In genomic region chr1:1889847-1890505, GRCh38 we compare ENCODE assay signal across 7 cellular contexts. TPM values are rescaled to one million over a fixed set of nuclear protein-coding genes. Genes with fewer than 3 reads are reported as not detected.
DNase-seq lines count a peak whose midpoint lies in the region; ATAC-seq, FAIRE-seq and TF ChIP-seq lines count a peak whose summit lies in the region.

No MANE protein-coding gene starts in this region.

- peaks cover 12% of the 10 kb centered on the region for H3K4me1 ChIP-seq in fibroblast of lung (ENCODE audit: control insufficient read depth, extremely low read depth, insufficient read depth, low read length)

- peaks cover 9% of the 10 kb centered on the region for H4K20me1 ChIP-seq in fibroblast of lung (ENCODE audit: control insufficient read depth, extremely low read depth, insufficient read depth, low read length)

- H3K27me3 Mint-ChIP-seq in nephron progenitor cell (ENCODE audit: low read depth, poor library complexity) = no peaks in the 10 kb centered on the region

- H3K4me3 Mint-ChIP-seq in nephron progenitor cell = peak overlapping the region; percentile 87

- H3K27ac ChIP-seq in fibroblast of lung (ENCODE audit: insufficient read depth, low read length) = peak overlapping the region; percentile 93

- no peak for FAIRE-seq in urothelium cell line (lab: Jason Lieb, UNC)

- H3K9ac ChIP-seq in fibroblast of lung (ENCODE audit: insufficient read depth, low read length) = peak overlapping the region; percentile 93

- H2AFZ ChIP-seq in fibroblast of lung (ENCODE audit: low read length) = no peak overlapping the region

- ATAC-seq in HG02571 (IDR thresholded peaks at IDR 0.05; ENCODE audit: unreplicated experiment) = peak; percentile 25

- peaks cover 2% of the 10 kb centered on the region for H3K27me3 ChIP-seq in fibroblast of lung (ENCODE audit: control insufficient read depth, insufficient read depth, low read length)

- peaks cover 52% of the 10 kb centered on the region for H3K4me1 Mint-ChIP-seq in nephron progenitor cell

- H3K4me2 ChIP-seq in fibroblast of lung (ENCODE audit: extremely low read depth, insufficient read depth, low read length) = peak overlapping the region; percentile 81

- H3K36me3 ChIP-seq in fibroblast of lung (ENCODE audit: control insufficient read depth, insufficient read depth, low read length) = peaks cover 2% of the 10 kb centered on the region

- H3K4me3 ChIP-seq in fibroblast of lung (replicated peaks in 1 of 4; ENCODE audit: control extremely low read depth in 1 of 4, insufficient read depth in 1 of 4, low read depth in 3 of 4, low read length in 4 of 4) = peak overlapping the region; percentile 67 to 91 (median 80)

- peak; percentile 84 for DNase-seq in GM13977 (ENCODE audit: low spot score)
- peak; percentile 66 for DNase-seq in NCI-H510A treated with DMSO at 0.1 percent for 48 hours (lab: John Stamatoyannopoulos, UW)
- DNase-seq in activated T-cell treated with anti-CD3 and anti-CD28 coated beads, Interleukin-2, amount 50 U/mL, for 48 hours = peak; percentile 60 to 67
- peak; percentile 40 to 56 for DNase-seq in fibroblast of lung (ENCODE audit: low read depth in 2 of 2)
- DNase-seq in nephron progenitor cell = peak; percentile 55
- peak; percentile 46 for DNase-seq in urothelium cell line (ENCODE audit: low spot score)

- TF ChIP-seq CTCF in GM13977 (IDR thresholded peaks at IDR 0.05; ENCODE audit: extremely low read depth, insufficient read depth, missing control alignments) (no peak), fibroblast of lung (conservative IDR thresholded peaks at IDR 0.05 in 1 of 2, IDR thresholded peaks at IDR 0.05 in 1 of 2; ENCODE audit: low read depth in 1 of 2, low read length in 2 of 2) (no peak), nephron progenitor cell (IDR thresholded peaks at IDR 0.05) (no peak)

- peaks cover 22% of the 10 kb centered on the region for H3K9me3 Mint-ChIP-seq in nephron progenitor cell

- H3K79me2 ChIP-seq in fibroblast of lung (ENCODE audit: control insufficient read depth, insufficient read depth, low read length) = peaks cover 57% of the 10 kb centered on the region

- H3K9me3 ChIP-seq in fibroblast of lung (ENCODE audit: control insufficient read depth, insufficient read depth, low read depth, low read length) = no peaks in the 10 kb centered on the region

- peak overlapping the region; percentile 10 for H3K27ac Mint-ChIP-seq in nephron progenitor cell

- peaks cover 33% of the 10 kb centered on the region for H3K36me3 Mint-ChIP-seq in nephron progenitor cell (ENCODE audit: low read depth)

- in situ Hi-C loops in GM13977 (cut with MboI; ENCODE audit: low pct_unique_long_range_greater_than_20kb, low sequenced_read_pairs, unreplicated experiment) = no loop called here

RNA-seq across cellular contexts. Expression of gene GNB1, which starts 0.9 kb away (rescaled TPM):
- total RNA-seq in fibroblast of lung = 52.1 and 91.3 TPM in 2 replicates
- polyA plus RNA-seq in fibroblast of lung = 485 and 746 TPM in 2 replicates
- 445 and 517 TPM in 2 replicates for polyA plus RNA-seq in fibroblast of lung (2012)
- polyA minus RNA-seq in fibroblast of lung (ENCODE audit: low replicate concordance) = 949 and 1,023 TPM in 2 replicates

RNA-seq across cellular contexts. Expression of gene CALML6, which starts 25.1 kb away (rescaled TPM):
- total RNA-seq in fibroblast of lung = under 0.01 and 0.17 TPM in 2 replicates
- 0.09 TPM in 1 of 2 replicates, not detected in the other for polyA plus RNA-seq in fibroblast of lung
- polyA plus RNA-seq in fibroblast of lung (2012) = 0.13 TPM in 1 of 2 replicates, not detected in the other
- polyA minus RNA-seq in fibroblast of lung (ENCODE audit: low replicate concordance) = not detected in 2 replicates

RNA-seq across cellular contexts. Expression of gene TMEM52, which starts 29.1 kb away (rescaled TPM):
- total RNA-seq in fibroblast of lung = 0.17 TPM in 1 of 2 replicates, not detected in the other
- 0.26 and 0.42 TPM in 2 replicates for polyA plus RNA-seq in fibroblast of lung
- polyA plus RNA-seq in fibroblast of lung (2012) = 0.44 and 0.46 TPM in 2 replicates
- polyA minus RNA-seq in fibroblast of lung (ENCODE audit: low replicate concordance) = 1.1 TPM in 1 of 2 replicates, not detected in the other

Comparison
In these comparisons a context has a peak if more than half of its experiments do, and no peak if none do; other contexts are left out.
1. Peak in every context shown above with its lines: DNase-seq, ATAC-seq, H3K4me3 ChIP-seq and H3K27ac ChIP-seq.